8 cellular contexts compared by ENCODE assay signal in the genomic region with DNA sequence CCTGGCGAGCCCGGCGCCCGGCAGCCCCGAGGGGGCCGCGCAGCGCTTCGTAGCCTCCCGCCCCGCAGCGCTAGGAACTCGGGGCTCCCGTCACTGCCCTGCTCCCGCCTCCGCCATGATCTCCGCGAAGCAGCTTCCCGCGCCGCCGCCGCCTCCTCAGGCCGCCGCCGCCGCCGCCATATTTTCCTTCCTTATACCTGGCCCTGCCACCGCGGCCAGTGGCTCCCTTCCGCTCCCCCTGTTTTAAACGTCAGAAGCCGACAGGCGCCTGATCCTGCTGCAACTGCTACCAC.
A peak's percentile ranks its signal among the peaks of the same experiment; 100 is the strongest.
DNase-seq lines count a peak whose midpoint lies in the region; ATAC-seq lines count a peak whose summit lies in the region.

No MANE protein-coding gene starts in this region.

- peaks cover 14% of the 10 kb centered on the region for H3K36me3 ChIP-seq in iPS-18a (ENCODE audit: control insufficient read depth, low read depth, low read length)

- peaks cover 9% of the 10 kb centered on the region for H3K4me1 ChIP-seq in iPS-18a (ENCODE audit: control insufficient read depth, low read depth, low read length)

- no peaks in the 10 kb centered on the region for H3K27me3 ChIP-seq in iPS-18a (ENCODE audit: control insufficient read depth, insufficient read depth, low read length)

- ATAC-seq in GM19397 (IDR thresholded peaks at IDR 0.05; ENCODE audit: unreplicated experiment): peak; percentile 26
- peak; percentile 15 for ATAC-seq in HG03442 (IDR thresholded peaks at IDR 0.05; ENCODE audit: unreplicated experiment)
- peak; percentile 15 for ATAC-seq in stimulated activated naive CD8-positive, alpha-beta T cell treated with anti-CD3 and anti-CD28 coated beads, Interleukin-15, Interleukin-2, amounts not matched to agents 100 U/mL and 50 U/mL, for 24 hours

- no peaks in the 10 kb centered on the region for H3K27me3 Mint-ChIP-seq in activated naive CD8-positive, alpha-beta T cell

- H3K27ac Mint-ChIP-seq in activated naive CD8-positive, alpha-beta T cell: peak overlapping the region; percentile 100

- DNase-seq in CD1c-positive myeloid dendritic cell (ENCODE audit: extremely low spot score): peak; percentile 80
- no peak for DNase-seq in stimulated activated naive CD8-positive, alpha-beta T cell treated with anti-CD3 and anti-CD28 coated beads, Interleukin-15, Interleukin-2, amounts not matched to agents 100 U/mL and 50 U/mL, for 24 hours
- no peak for DNase-seq in GM03348 (ENCODE audit: low spot score)
- no peak for DNase-seq in MV-4-11 (lab: John Stamatoyannopoulos, UW)

- peak overlapping the region; percentile 100 for H3K4me3 Mint-ChIP-seq in activated naive CD8-positive, alpha-beta T cell

- peaks cover 4% of the 10 kb centered on the region for H3K36me3 Mint-ChIP-seq in activated naive CD8-positive, alpha-beta T cell

- H3K4me3 ChIP-seq in iPS-18a (ENCODE audit: low read length): peak overlapping the region; percentile 94

- peak overlapping the region; percentile 89 for H3K27ac ChIP-seq in iPS-18a (ENCODE audit: low read length)

- peak overlapping the region; percentile 97 for H3K9ac ChIP-seq in iPS-18a (ENCODE audit: low read length)

- no peaks in the 10 kb centered on the region for H3K9me3 ChIP-seq in iPS-18a (ENCODE audit: control insufficient read depth, low read depth, low read length)

- peaks cover 30% of the 10 kb centered on the region for H3K4me1 Mint-ChIP-seq in activated naive CD8-positive, alpha-beta T cell (ENCODE audit: low read depth)

- H3K9me3 Mint-ChIP-seq in activated naive CD8-positive, alpha-beta T cell (ENCODE audit: low read depth): no peaks in the 10 kb centered on the region
